Comparison of ENCODE assay signal across 13 cellular contexts in genomic region chr3:101942356-101942755, GRCh38.
DNase-seq lines count a peak whose midpoint lies in the region; ATAC-seq and TF ChIP-seq lines count a peak whose summit lies in the region.
"Had no signal": no experiment of that assay in that cellular context is flagged by ENCODE, and none has a peak within 500 bp of the region (broad histone marks: within the 10 kb centered on the region; RNA-seq: fewer than 3 reads in every experiment).

No MANE protein-coding gene starts in this region.

- DNase-seq in activated naive CD8-positive, alpha-beta T cell treated with anti-CD3 and anti-CD28 coated beads, Interleukin-2, amount 50 U/mL, for 24 hours = no peak
- peak; percentile 43 for DNase-seq in OCI-LY7 (ENCODE audit: low spot score)
- DNase-seq in fibroblast of lung (ENCODE audit: low read depth in 2 of 2) = peak; percentile 13 to 26
- peak; percentile 41 for DNase-seq in stromal cell of bone marrow (ENCODE audit: low read depth)
- DNase-seq in lower leg skin (ENCODE audit: low spot score in 2 of 2) = no peak
- DNase-seq: CD8-positive, alpha-beta T cell; KG1; NCI-H774 had no signal

- POLR2A ChIA-PET in OCI-LY7 (lab: Charles Lee) = no interaction called here

- ATAC-seq in activated naive CD8-positive, alpha-beta T cell treated with anti-CD3 and anti-CD28 coated beads, Interleukin-2, amount 50 U/mL, for 24 hours = no peak
- no peak for ATAC-seq in HG03135 (IDR thresholded peaks at IDR 0.05; ENCODE audit: unreplicated experiment)
- ATAC-seq in HG03378 (IDR thresholded peaks at IDR 0.05; ENCODE audit: unreplicated experiment) = no peak
- ATAC-seq: CD8-positive, alpha-beta T cell; WTC11 had no signal

- no TSS peak for BruUV-seq in OCI-LY7 (replicated peaks; lab: Mats Ljungman, UMichigan)

- H3K27me3 Mint-ChIP-seq in activated naive CD8-positive, alpha-beta T cell = no peaks in the 10 kb centered on the region
- no peaks in the 10 kb centered on the region for H3K27me3 Mint-ChIP-seq in activated naive CD8-positive, alpha-beta T cell treated with anti-CD3 and anti-CD28 coated beads, Interleukin-2, amount 50 U/mL, for 24 hours

- H3K79me2 ChIP-seq in OCI-LY7 (ENCODE audit: insufficient read depth, low read depth, low read length) (no peaks in the 10 kb centered on the region), fibroblast of lung (ENCODE audit: control insufficient read depth, insufficient read depth, low read length) (no peaks in the 10 kb centered on the region)

- H3K36me3 ChIP-seq in OCI-LY7 (ENCODE audit: insufficient read depth, low read length) (no peaks in the 10 kb centered on the region), fibroblast of lung (ENCODE audit: control insufficient read depth, insufficient read depth, low read length) (no peaks in the 10 kb centered on the region)

- no peaks in the 10 kb centered on the region for H3K9me3 Mint-ChIP-seq in activated naive CD8-positive, alpha-beta T cell (ENCODE audit: low read depth)
- H3K9me3 Mint-ChIP-seq in activated naive CD8-positive, alpha-beta T cell treated with anti-CD3 and anti-CD28 coated beads, Interleukin-2, amount 50 U/mL, for 24 hours = no peaks in the 10 kb centered on the region
- H3K9me3 Mint-ChIP-seq: CD8-positive, alpha-beta T cell; nephron; WTC11 had no signal

- peak overlapping the region; percentile 65 for H2AFZ ChIP-seq in OCI-LY7 (ENCODE audit: low read length)
- peak overlapping the region; percentile 83 for H2AFZ ChIP-seq in fibroblast of lung (ENCODE audit: low read length)

- CTCF ChIA-PET in OCI-LY7 (lab: Charles Lee; ENCODE audit: unreplicated experiment) = no interaction called here

- no peak overlapping the region for H3K9ac ChIP-seq in fibroblast of lung (ENCODE audit: insufficient read depth, low read length)

- no peak for TF ChIP-seq POLR2A in lower leg skin (IDR thresholded peaks at IDR 0.05)

- no peaks in the 10 kb centered on the region for H3K9me3 ChIP-seq in OCI-LY7 (ENCODE audit: low read length)
- H3K9me3 ChIP-seq in fibroblast of lung (ENCODE audit: control insufficient read depth, insufficient read depth, low read depth, low read length) = no peaks in the 10 kb centered on the region

- H3K4me3 Mint-ChIP-seq in activated naive CD8-positive, alpha-beta T cell = peak overlapping the region; percentile 42
- no peak overlapping the region for H3K4me3 Mint-ChIP-seq in activated naive CD8-positive, alpha-beta T cell treated with anti-CD3 and anti-CD28 coated beads, Interleukin-2, amount 50 U/mL, for 24 hours
- H3K4me3 Mint-ChIP-seq: CD8-positive, alpha-beta T cell; nephron; WTC11 had no signal

- H3K4me1 Mint-ChIP-seq in activated naive CD8-positive, alpha-beta T cell (ENCODE audit: low read depth) = peaks cover 38% of the 10 kb centered on the region
- peaks cover 39% of the 10 kb centered on the region for H3K4me1 Mint-ChIP-seq in activated naive CD8-positive, alpha-beta T cell treated with anti-CD3 and anti-CD28 coated beads, Interleukin-2, amount 50 U/mL, for 24 hours
- H3K4me1 Mint-ChIP-seq: WTC11 had no signal

- H3K4me1 ChIP-seq in OCI-LY7 (ENCODE audit: insufficient read depth, low read length, poor library complexity, severe bottlenecking) (peaks cover 60% of the 10 kb centered on the region), fibroblast of lung (ENCODE audit: control insufficient read depth, extremely low read depth, insufficient read depth, low read length) (peaks cover 15% of the 10 kb centered on the region)

- intact Hi-C loops in OCI-LY7 (cut with micrococcal nuclease; ENCODE audit: unreplicated experiment) = no loop called here
- intact Hi-C loops in lower leg skin (cut with DNase I; ENCODE audit: low total_unique reads) = no loop called here

- H4K20me1 ChIP-seq in OCI-LY7 (ENCODE audit: insufficient read depth, low read length) (no peaks in the 10 kb centered on the region), fibroblast of lung (ENCODE audit: control insufficient read depth, extremely low read depth, insufficient read depth, low read length) (no peaks in the 10 kb centered on the region)

- H3K27me3 ChIP-seq in fibroblast of lung (ENCODE audit: control insufficient read depth, insufficient read depth, low read length) = no peaks in the 10 kb centered on the region

- no peaks in the 10 kb centered on the region for H3K9me2 ChIP-seq in OCI-LY7 (ENCODE audit: insufficient read depth, low read length)

- H3K4me3 ChIP-seq in OCI-LY7 (ENCODE audit: low read depth, low read length, poor library complexity, severe bottlenecking) (peak overlapping the region; percentile 2), fibroblast of lung (replicated peaks in 1 of 4; ENCODE audit: control extremely low read depth in 1 of 4, insufficient read depth in 1 of 4, low read depth in 3 of 4, low read length in 4 of 4) (no peak overlapping the region), lower leg skin (ENCODE audit: low read depth, poor library complexity, severe bottlenecking) (no peak overlapping the region)

- H3K36me3 Mint-ChIP-seq in activated naive CD8-positive, alpha-beta T cell = no peaks in the 10 kb centered on the region
- H3K36me3 Mint-ChIP-seq in activated naive CD8-positive, alpha-beta T cell treated with anti-CD3 and anti-CD28 coated beads, Interleukin-2, amount 50 U/mL, for 24 hours (ENCODE audit: low read depth) = no peaks in the 10 kb centered on the region
- H3K36me3 Mint-ChIP-seq: CD8-positive, alpha-beta T cell; WTC11 had no signal

- H3K27ac ChIP-seq in OCI-LY7 (ENCODE audit: low read depth, low read length, poor library complexity, severe bottlenecking) (peak overlapping the region; percentile 2), fibroblast of lung (ENCODE audit: insufficient read depth, low read length) (no peak overlapping the region)

- 10 to 40% methylated on average over 2 of the region's 2 CpGs for WGBS in lower leg skin, 2 donors

- H3K27ac Mint-ChIP-seq in activated naive CD8-positive, alpha-beta T cell = peak overlapping the region; percentile 4
- H3K27ac Mint-ChIP-seq in activated naive CD8-positive, alpha-beta T cell treated with anti-CD3 and anti-CD28 coated beads, Interleukin-2, amount 50 U/mL, for 24 hours = no peak overlapping the region
- H3K27ac Mint-ChIP-seq: CD8-positive, alpha-beta T cell; WTC11 had no signal

- H3K4me2 ChIP-seq in OCI-LY7 (ENCODE audit: low read length) (peak overlapping the region; percentile 45), fibroblast of lung (ENCODE audit: extremely low read depth, insufficient read depth, low read length) (peak overlapping the region; percentile 10)

- TF ChIP-seq CTCF in OCI-LY7 (conservative IDR thresholded peaks at IDR 0.05; ENCODE audit: low read length) = no peak
- TF ChIP-seq CTCF in fibroblast of lung (conservative IDR thresholded peaks at IDR 0.05 in 1 of 2, IDR thresholded peaks at IDR 0.05 in 1 of 2; ENCODE audit: low read depth in 1 of 2, low read length in 2 of 2) = no peak
- TF ChIP-seq CTCF in lower leg skin (IDR thresholded peaks at IDR 0.05) = no peak

Comparison
In these comparisons a context has a peak if more than half of its experiments do, and no peak if none do; other contexts are left out.
1. DNase-seq: peak in OCI-LY7 (single experiment), fibroblast of lung (2 of 2) and stromal cell of bone marrow (single experiment); none in activated naive CD8-positive, alpha-beta T cell treated with anti-CD3 and anti-CD28 coated beads, Interleukin-2, amount 50 U/mL, for 24 hours (single experiment) and lower leg skin (0 of 2).